Comparison of ENCODE assay signal across 1 cellular context in genomic region chr1:6450943-6451373, GRCh38.
TF ChIP-seq lines count a peak whose summit lies in the region.

No MANE protein-coding gene starts in this region.

TF ChIP-seq in HepG2, 621 proteins besides CTCF, POLR2A, EP300 and RAD21 (continued from another document and continues in another):
- TF ChIP-seq, protein P1, sequence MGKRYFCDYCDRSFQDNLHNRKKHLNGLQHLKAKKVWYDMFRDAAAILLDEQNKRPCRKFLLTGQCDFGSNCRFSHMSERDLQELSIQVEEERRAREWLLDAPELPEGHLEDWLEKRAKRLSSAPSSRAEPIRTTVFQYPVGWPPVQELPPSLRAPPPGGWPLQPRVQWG (CRISPR knock-in tag; IDR thresholded peaks at IDR 0.05; ENCODE audit: borderline replicate concordance, low read depth) = no peak
- TF ChIP-seq ZBTB46 (CRISPR knock-in tag; IDR thresholded peaks at IDR 0.05; ENCODE audit: borderline replicate concordance) = no peak
- TF ChIP-seq, protein P2, sequence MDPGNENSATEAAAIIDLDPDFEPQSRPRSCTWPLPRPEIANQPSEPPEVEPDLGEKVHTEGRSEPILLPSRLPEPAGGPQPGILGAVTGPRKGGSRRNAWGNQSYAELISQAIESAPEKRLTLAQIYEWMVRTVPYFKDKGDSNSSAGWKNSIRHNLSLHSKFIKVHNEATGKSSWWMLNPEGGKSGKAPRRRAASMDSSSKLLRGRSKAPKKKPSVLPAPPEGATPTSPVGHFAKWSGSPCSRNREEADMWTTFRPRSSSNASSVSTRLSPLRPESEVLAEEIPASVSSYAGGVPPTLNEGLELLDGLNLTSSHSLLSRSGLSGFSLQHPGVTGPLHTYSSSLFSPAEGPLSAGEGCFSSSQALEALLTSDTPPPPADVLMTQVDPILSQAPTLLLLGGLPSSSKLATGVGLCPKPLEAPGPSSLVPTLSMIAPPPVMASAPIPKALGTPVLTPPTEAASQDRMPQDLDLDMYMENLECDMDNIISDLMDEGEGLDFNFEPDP (CRISPR knock-in tag; conservative IDR thresholded peaks at IDR 0.05) = no peak
- no peak for TF ChIP-seq ZUFSP (CRISPR knock-in tag; IDR thresholded peaks at IDR 0.05; ENCODE audit: borderline replicate concordance)
- no peak for TF ChIP-seq PTBP1 (IDR thresholded peaks at IDR 0.05; ENCODE audit: low read depth, low read length, poor library complexity, severe bottlenecking)
- TF ChIP-seq ZNF777 (CRISPR knock-in tag; IDR thresholded peaks at IDR 0.05) = 0 out of 2 replicates have a peak, but pooled peaks have one; percentile 34
- TF ChIP-seq, protein P3, sequence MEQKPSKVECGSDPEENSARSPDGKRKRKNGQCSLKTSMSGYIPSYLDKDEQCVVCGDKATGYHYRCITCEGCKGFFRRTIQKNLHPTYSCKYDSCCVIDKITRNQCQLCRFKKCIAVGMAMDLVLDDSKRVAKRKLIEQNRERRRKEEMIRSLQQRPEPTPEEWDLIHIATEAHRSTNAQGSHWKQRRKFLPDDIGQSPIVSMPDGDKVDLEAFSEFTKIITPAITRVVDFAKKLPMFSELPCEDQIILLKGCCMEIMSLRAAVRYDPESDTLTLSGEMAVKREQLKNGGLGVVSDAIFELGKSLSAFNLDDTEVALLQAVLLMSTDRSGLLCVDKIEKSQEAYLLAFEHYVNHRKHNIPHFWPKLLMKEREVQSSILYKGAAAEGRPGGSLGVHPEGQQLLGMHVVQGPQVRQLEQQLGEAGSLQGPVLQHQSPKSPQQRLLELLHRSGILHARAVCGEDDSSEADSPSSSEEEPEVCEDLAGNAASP (CRISPR knock-in tag; IDR thresholded peaks at IDR 0.05; ENCODE audit: borderline replicate concordance) = peak; percentile 78; the same call in 1 of the 2 replicates
- TF ChIP-seq MYPOP (CRISPR knock-in tag; IDR thresholded peaks at IDR 0.05) = 0 out of 2 replicates have a peak, but pooled peaks have one; percentile 48
- TF ChIP-seq, protein P4, sequence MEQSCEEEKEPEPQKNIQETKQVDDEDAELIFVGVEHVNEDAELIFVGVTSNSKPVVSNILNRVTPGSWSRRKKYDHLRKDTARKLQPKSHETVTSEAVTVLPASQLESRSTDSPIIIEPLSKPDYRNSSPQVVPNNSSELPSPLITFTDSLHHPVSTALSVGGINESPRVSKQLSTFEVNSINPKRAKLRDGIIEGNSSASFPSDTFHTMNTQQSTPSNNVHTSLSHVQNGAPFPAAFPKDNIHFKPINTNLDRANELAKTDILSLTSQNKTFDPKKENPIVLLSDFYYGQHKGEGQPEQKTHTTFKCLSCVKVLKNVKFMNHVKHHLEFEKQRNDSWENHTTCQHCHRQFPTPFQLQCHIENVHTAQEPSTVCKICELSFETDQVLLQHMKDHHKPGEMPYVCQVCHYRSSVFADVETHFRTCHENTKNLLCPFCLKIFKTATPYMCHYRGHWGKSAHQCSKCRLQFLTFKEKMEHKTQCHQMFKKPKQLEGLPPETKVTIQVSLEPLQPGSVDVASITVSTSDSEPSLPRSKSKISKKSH (CRISPR knock-in tag; IDR thresholded peaks at IDR 0.05; ENCODE audit: borderline replicate concordance) = no peak
- TF ChIP-seq SOX5 (CRISPR knock-in tag; IDR thresholded peaks at IDR 0.05; ENCODE audit: borderline replicate concordance) = peak; percentile 61; the same call in 1 of the 2 replicates
- TF ChIP-seq NCOA1 (CRISPR knock-in tag; IDR thresholded peaks at IDR 0.05) = no peak
- peak; percentile 83 for TF ChIP-seq NCOR1 (IDR thresholded peaks at IDR 0.05; ENCODE audit: borderline replicate concordance, low read length)
- no peak for TF ChIP-seq ETV6 (CRISPR knock-in tag; conservative IDR thresholded peaks at IDR 0.05)
- peak; percentile 89 for TF ChIP-seq ZNF264 (CRISPR knock-in tag; IDR thresholded peaks at IDR 0.05)
- no peak for TF ChIP-seq ZNF441 (CRISPR knock-in tag; IDR thresholded peaks at IDR 0.05; ENCODE audit: borderline replicate concordance)
- TF ChIP-seq, protein P5, sequence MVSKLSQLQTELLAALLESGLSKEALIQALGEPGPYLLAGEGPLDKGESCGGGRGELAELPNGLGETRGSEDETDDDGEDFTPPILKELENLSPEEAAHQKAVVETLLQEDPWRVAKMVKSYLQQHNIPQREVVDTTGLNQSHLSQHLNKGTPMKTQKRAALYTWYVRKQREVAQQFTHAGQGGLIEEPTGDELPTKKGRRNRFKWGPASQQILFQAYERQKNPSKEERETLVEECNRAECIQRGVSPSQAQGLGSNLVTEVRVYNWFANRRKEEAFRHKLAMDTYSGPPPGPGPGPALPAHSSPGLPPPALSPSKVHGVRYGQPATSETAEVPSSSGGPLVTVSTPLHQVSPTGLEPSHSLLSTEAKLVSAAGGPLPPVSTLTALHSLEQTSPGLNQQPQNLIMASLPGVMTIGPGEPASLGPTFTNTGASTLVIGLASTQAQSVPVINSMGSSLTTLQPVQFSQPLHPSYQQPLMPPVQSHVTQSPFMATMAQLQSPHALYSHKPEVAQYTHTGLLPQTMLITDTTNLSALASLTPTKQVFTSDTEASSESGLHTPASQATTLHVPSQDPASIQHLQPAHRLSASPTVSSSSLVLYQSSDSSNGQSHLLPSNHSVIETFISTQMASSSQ (IDR thresholded peaks at IDR 0.05; ENCODE audit: low read depth) = no peak; the same call in 1 of the 2 replicates
- TF ChIP-seq, protein P5 (CRISPR knock-in tag; IDR thresholded peaks at IDR 0.05; ENCODE audit: borderline replicate concordance) = peak; percentile 45; the same call in 1 of the 2 replicates
- no peak for TF ChIP-seq NAIF1 (CRISPR knock-in tag; IDR thresholded peaks at IDR 0.05; ENCODE audit: borderline replicate concordance)
- TF ChIP-seq HMG20B (CRISPR knock-in tag; conservative IDR thresholded peaks at IDR 0.05) = no peak
- TF ChIP-seq, protein P6, sequence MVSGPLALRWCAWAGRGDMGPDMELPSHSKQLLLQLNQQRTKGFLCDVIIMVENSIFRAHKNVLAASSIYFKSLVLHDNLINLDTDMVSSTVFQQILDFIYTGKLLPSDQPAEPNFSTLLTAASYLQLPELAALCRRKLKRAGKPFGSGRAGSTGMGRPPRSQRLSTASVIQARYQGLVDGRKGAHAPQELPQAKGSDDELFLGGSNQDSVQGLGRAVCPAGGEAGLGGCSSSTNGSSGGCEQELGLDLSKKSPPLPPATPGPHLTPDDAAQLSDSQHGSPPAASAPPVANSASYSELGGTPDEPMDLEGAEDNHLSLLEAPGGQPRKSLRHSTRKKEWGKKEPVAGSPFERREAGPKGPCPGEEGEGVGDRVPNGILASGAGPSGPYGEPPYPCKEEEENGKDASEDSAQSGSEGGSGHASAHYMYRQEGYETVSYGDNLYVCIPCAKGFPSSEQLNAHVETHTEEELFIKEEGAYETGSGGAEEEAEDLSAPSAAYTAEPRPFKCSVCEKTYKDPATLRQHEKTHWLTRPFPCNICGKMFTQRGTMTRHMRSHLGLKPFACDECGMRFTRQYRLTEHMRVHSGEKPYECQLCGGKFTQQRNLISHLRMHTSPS (CRISPR knock-in tag; IDR thresholded peaks at IDR 0.05; ENCODE audit: low read depth) = peak; percentile 83; the same call in 1 of the 2 replicates
- TF ChIP-seq TARDBP (CRISPR knock-in tag; IDR thresholded peaks at IDR 0.05) = peak; percentile 84
- TF ChIP-seq ZNF841 (CRISPR knock-in tag; IDR thresholded peaks at IDR 0.05; ENCODE audit: borderline replicate concordance) = no peak
- TF ChIP-seq CCDC6 (CRISPR knock-in tag; IDR thresholded peaks at IDR 0.05) = 0 out of 2 replicates have a peak, but pooled peaks have one; percentile 30
- no peak for TF ChIP-seq ZNF605 (CRISPR knock-in tag; IDR thresholded peaks at IDR 0.05)
- no peak for TF ChIP-seq HNRNPH1 (optimal IDR thresholded peaks at IDR 0.05; ENCODE audit: low read depth, low read length)
- TF ChIP-seq ZNF34 (CRISPR knock-in tag; IDR thresholded peaks at IDR 0.05; ENCODE audit: borderline replicate concordance) = 0 out of 2 replicates have a peak, but pooled peaks have one; percentile 41
- TF ChIP-seq ZNF576 (CRISPR knock-in tag; IDR thresholded peaks at IDR 0.05) = no peak
- TF ChIP-seq SOX6 (IDR thresholded peaks at IDR 0.05) = no peak
- TF ChIP-seq SOX6 (CRISPR knock-in tag; IDR thresholded peaks at IDR 0.05) = peak; percentile 67
- no peak for TF ChIP-seq ZFP41 (CRISPR knock-in tag; IDR thresholded peaks at IDR 0.05; ENCODE audit: borderline replicate concordance)
- TF ChIP-seq PRMT3 (CRISPR knock-in tag; IDR thresholded peaks at IDR 0.05; ENCODE audit: borderline replicate concordance, low read depth) = no peak
- TF ChIP-seq, protein P7, sequence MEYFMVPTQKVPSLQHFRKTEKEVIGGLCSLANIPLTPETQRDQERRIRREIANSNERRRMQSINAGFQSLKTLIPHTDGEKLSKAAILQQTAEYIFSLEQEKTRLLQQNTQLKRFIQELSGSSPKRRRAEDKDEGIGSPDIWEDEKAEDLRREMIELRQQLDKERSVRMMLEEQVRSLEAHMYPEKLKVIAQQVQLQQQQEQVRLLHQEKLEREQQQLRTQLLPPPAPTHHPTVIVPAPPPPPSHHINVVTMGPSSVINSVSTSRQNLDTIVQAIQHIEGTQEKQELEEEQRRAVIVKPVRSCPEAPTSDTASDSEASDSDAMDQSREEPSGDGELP (IDR thresholded peaks at IDR 0.05; ENCODE audit: borderline replicate concordance, low read depth) = peak; percentile 78; the same call in 1 of the 2 replicates
- peak; percentile 31; the same call in 1 of the 2 replicates for TF ChIP-seq ZFY (CRISPR knock-in tag; IDR thresholded peaks at IDR 0.05)
- TF ChIP-seq HNRNPUL1 (IDR thresholded peaks at IDR 0.05; ENCODE audit: low read depth, low read length) = no peak
- no peak for TF ChIP-seq ATF7 (IDR thresholded peaks at IDR 0.05)
- TF ChIP-seq ATF7 (CRISPR knock-in tag; IDR thresholded peaks at IDR 0.05) = no peak
- TF ChIP-seq HIVEP1 (CRISPR knock-in tag; IDR thresholded peaks at IDR 0.05) = peak; percentile 74
- TF ChIP-seq SP4 (CRISPR knock-in tag; IDR thresholded peaks at IDR 0.05) = peak; percentile 66; the same call in 1 of the 2 replicates
- peak; percentile 55; the same call in 1 of the 2 replicates for TF ChIP-seq ZNF792 (CRISPR knock-in tag; IDR thresholded peaks at IDR 0.05)
- no peak for TF ChIP-seq ZHX1 (CRISPR knock-in tag; IDR thresholded peaks at IDR 0.05; ENCODE audit: low read depth)
- no peak for TF ChIP-seq XRCC5 (optimal IDR thresholded peaks at IDR 0.05; ENCODE audit: low read length)
